Comparison of ENCODE assay signal across 17 cellular contexts in the genomic region with DNA sequence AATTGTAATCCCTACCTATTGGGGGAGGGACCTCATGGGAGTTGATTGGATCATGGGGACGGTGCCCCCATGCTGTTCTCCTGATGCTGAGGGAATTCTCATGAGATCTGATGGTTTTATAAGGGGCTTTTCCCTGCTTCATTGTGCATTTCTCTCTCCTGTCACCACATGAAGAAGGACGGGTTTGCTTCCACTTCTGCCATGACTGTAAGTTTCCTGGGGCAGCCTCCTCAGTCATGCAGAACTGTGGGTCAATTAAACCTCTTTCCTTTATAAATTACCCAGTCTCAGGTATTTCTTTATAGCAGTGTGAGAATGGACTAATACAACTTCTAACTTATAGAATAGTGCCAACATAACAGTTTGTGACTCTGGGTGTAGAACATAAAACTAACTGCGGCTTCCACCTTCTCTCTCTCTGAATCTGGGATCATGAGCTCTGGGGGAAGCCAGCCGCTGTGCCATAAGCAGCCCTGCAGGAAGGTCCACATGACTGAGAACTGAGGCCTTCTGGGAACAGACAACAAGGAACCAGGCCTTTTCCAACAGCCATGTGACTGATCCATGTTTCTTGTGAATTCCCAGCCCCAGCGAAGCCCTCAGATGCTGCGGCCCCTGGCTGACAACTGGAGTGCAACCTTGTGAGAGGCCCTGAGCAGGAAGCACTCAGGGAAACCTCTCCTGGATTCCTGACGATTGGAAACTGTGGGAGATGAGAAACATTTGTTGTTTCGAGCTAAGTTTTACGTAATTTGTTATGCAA. TPM values are rescaled to one million over a fixed set of nuclear protein-coding genes. Genes with fewer than 3 reads are reported as not detected.
DNase-seq lines count a peak whose midpoint lies in the region; ATAC-seq, FAIRE-seq and TF ChIP-seq lines count a peak whose summit lies in the region.
"Had no signal": no experiment of that assay in that cellular context is flagged by ENCODE, and none has a peak within 500 bp of the region (broad histone marks: within the 10 kb centered on the region; RNA-seq: fewer than 3 reads in every experiment).

No MANE protein-coding gene starts in this region.

- no peak overlapping the region for H3K4me3 ChIP-seq in BLaER1 treated with 17β-estradiol and CSF1 and Interleukin-3, amounts not matched to agents 10 nM and 100 nM
- H3K4me3 ChIP-seq in GM23338 (no peak overlapping the region), H1 (ENCODE audit: extremely low read depth in 1 of 4, insufficient read depth in 2 of 4, low read depth in 3 of 4, low read length in 4 of 4) (no peak overlapping the region)
- H3K4me3 ChIP-seq: K562, PC-9, SJSA1 had no signal

- H2BK20ac ChIP-seq in H1 (ENCODE audit: low read length), result no peak overlapping the region

- H3K4ac ChIP-seq in H1 (replicated peaks; ENCODE audit: insufficient read length, low read depth, low read length), result no peak overlapping the region

- H4K8ac ChIP-seq in H1 (ENCODE audit: extremely low read depth, insufficient read depth, low read length), result no peak overlapping the region

- ATAC-seq in GM23338, result no peak
- ATAC-seq: HCT116, K562 had no signal

- H3K23me2 ChIP-seq in H1 (ENCODE audit: low read depth, low read length), result peaks cover 4% of the 10 kb centered on the region; the same call in 1 of the 2 replicates

- H3K9ac ChIP-seq in BLaER1 treated with 17β-estradiol and CSF1 and Interleukin-3, amounts not matched to agents 10 nM and 100 nM, result no peak overlapping the region
- H3K9ac ChIP-seq in H1 (replicated peaks in 1 of 4; ENCODE audit: extremely low read depth in 1 of 4, low read depth in 3 of 4, low read length in 3 of 4), result no peak overlapping the region

- no peak overlapping the region for H2BK5ac ChIP-seq in H1 (ENCODE audit: low read depth, low read length)

- H3K79me2 ChIP-seq in GM23338 (replicated peaks; ENCODE audit: insufficient read depth), result no peaks in the 10 kb centered on the region
- peaks cover 0 to 5% of the 10 kb centered on the region in 2 experiments; a peak in 1 of 4 replicates for H3K79me2 ChIP-seq in H1 (ENCODE audit: control insufficient read depth in 1 of 2, insufficient read depth in 2 of 2, low read length in 2 of 2)

- peak overlapping the region in 6 of 11 experiments; percentile 3 to 42 (median 18); a peak in 6 of 22 replicates for H3K4me2 ChIP-seq in BLaER1 treated with 17β-estradiol and CSF1 and Interleukin-3, amounts not matched to agents 10 nM and 100 nM
- H3K4me2 ChIP-seq in GM23338 (no peak overlapping the region), H1 (ENCODE audit: insufficient read depth in 1 of 2, low read depth in 2 of 2, low read length in 2 of 2) (no peak overlapping the region; a peak in 2 of 4 replicates)
- H3K4me2 ChIP-seq: PC-9 had no signal

- CTCF ChIA-PET in H1 (lab: Charles Lee; ENCODE audit: partially characterized antibody), result interaction anchor here (1.7 kb wide), 1 partner anchor 243 kb away, joined by 3 read pairs; no protein-coding TSS in a partner anchor

- TF ChIP-seq EP300 in H1 (IDR thresholded peaks at IDR 0.05; ENCODE audit: borderline replicate concordance in 1 of 2, low read depth in 2 of 2, low read length in 2 of 2), result no peak

- POLR2A ChIA-PET in H1 (lab: Charles Lee; ENCODE audit: partially characterized antibody), result interaction anchor here (1.2 kb wide), 1 partner anchor 9 kb away, joined by 3 read pairs; no protein-coding TSS in a partner anchor

- H4K5ac ChIP-seq in H1 (ENCODE audit: insufficient read length, low read depth, low read length), result no peak overlapping the region

- H2AFZ ChIP-seq in GM23338 (peak overlapping the region; percentile 18; the same call in 1 of the 2 replicates), H1 (ENCODE audit: low read length) (no peak overlapping the region)
- H2AFZ ChIP-seq: PC-9 had no signal

- no peaks in the 10 kb centered on the region for H3K27me3 ChIP-seq in BLaER1 treated with 17β-estradiol and CSF1 and Interleukin-3, amounts not matched to agents 10 nM and 100 nM
- no peaks in the 10 kb centered on the region for H3K27me3 ChIP-seq in GM23338 (ENCODE audit: insufficient read depth)
- no peaks in the 10 kb centered on the region for H3K27me3 ChIP-seq in H1 (replicated peaks in 1 of 4; ENCODE audit: control insufficient read depth in 3 of 4, extremely low read depth in 1 of 4, insufficient read depth in 3 of 4, low read length in 3 of 4)
- H3K27me3 ChIP-seq: SJSA1 had no signal

- DNase-seq in GM23338 (ENCODE audit: low spot score) (peak; percentile 43), H1 (ENCODE audit: low read depth in 1 of 2, low spot score in 2 of 2) (no peak), inferior parietal cortex (ENCODE audit: extremely low spot score) (no peak), erythroblast (lab: John Stamatoyannopoulos, UW) (no peak)
- no peak for DNase-seq in activated naive CD8-positive, alpha-beta T cell treated with anti-CD3 and anti-CD28 coated beads for 36 hours
- DNase-seq: DMS79 treated with DMSO at 0.1 percent for 48 hours, MV-4-11, NCI-H1417, NCI-H1930, NCI-H2171 treated with DMSO at 0.1 percent for 48 hours, NCI-H748 treated with DMSO at 0.1 percent for 48 hours, PC-9 had no signal

- no peaks in the 10 kb centered on the region for H3K9me2 ChIP-seq in GM23338 (ENCODE audit: insufficient read depth)

- H3K9me3 ChIP-seq in BLaER1 treated with 17β-estradiol and CSF1 and Interleukin-3, amounts not matched to agents 10 nM and 100 nM (replicated peaks in 1 of 11), result no peaks in the 10 kb centered on the region
- 0 out of 4 replicates have a peak, but pooled peaks cover 0 to 2% of the 10 kb centered on the region in 2 experiments for H3K9me3 ChIP-seq in H1 (ENCODE audit: insufficient read depth in 2 of 2, low read depth in 1 of 2, low read length in 1 of 2)
- H3K9me3 ChIP-seq: SJSA1 had no signal

- H2BK120ac ChIP-seq in H1 (replicated peaks; ENCODE audit: low read depth, low read length), result no peak overlapping the region

- peaks cover 24% of the 10 kb centered on the region for H3K4me1 Mint-ChIP-seq in GM23338
- peaks cover 13% of the 10 kb centered on the region for H3K4me1 Mint-ChIP-seq in nephron
- H3K4me1 Mint-ChIP-seq in activated naive CD8-positive, alpha-beta T cell treated with anti-CD3 and anti-CD28 coated beads for 36 hours, result peaks cover 26% of the 10 kb centered on the region

- H3K4me3 Mint-ChIP-seq in GM23338 (no peak overlapping the region), nephron (peak overlapping the region in 1 of 3 experiments; percentile 20)
- no peak overlapping the region for H3K4me3 Mint-ChIP-seq in activated naive CD8-positive, alpha-beta T cell treated with anti-CD3 and anti-CD28 coated beads for 36 hours

- no peak; a peak in 1 of 4 replicates for TF ChIP-seq RAD21 in H1 (IDR thresholded peaks at IDR 0.05 in 1 of 2, conservative IDR thresholded peaks at IDR 0.05 in 1 of 2; ENCODE audit: low read depth in 2 of 2, low read length in 2 of 2)

- H2BK12ac ChIP-seq in H1 (ENCODE audit: low read depth, low read length), result no peak overlapping the region

- no peak overlapping the region for H3K23ac ChIP-seq in H1 (ENCODE audit: insufficient read length)

- no peak overlapping the region for H3K56ac ChIP-seq in H1 (replicated peaks; ENCODE audit: insufficient read length, low read depth, low read length)

- H3K18ac ChIP-seq in H1 (ENCODE audit: extremely low read depth, low read length), result no peak overlapping the region; the same call in 1 of the 2 replicates

- FAIRE-seq in H1 (lab: Jason Lieb, UNC), result no peak
- FAIRE-seq: K562 had no signal

- no peak overlapping the region for H3K27ac Mint-ChIP-seq in GM23338
- H3K27ac Mint-ChIP-seq in nephron, result peak overlapping the region in 2 of 3 experiments; percentile 42 to 65
- H3K27ac Mint-ChIP-seq in activated naive CD8-positive, alpha-beta T cell treated with anti-CD3 and anti-CD28 coated beads for 36 hours, result no peak overlapping the region

- H3K14ac ChIP-seq in H1 (ENCODE audit: insufficient read length), result no peak overlapping the region

- H4K20me1 ChIP-seq in BLaER1 treated with 17β-estradiol and CSF1 and Interleukin-3, amounts not matched to agents 10 nM and 100 nM, result peaks cover 5 to 11% (median 7%) of the 10 kb centered on the region in 11 experiments; a peak in 13 of 22 replicates
- H4K20me1 ChIP-seq in GM23338 (replicated peaks; ENCODE audit: insufficient read depth), result no peaks in the 10 kb centered on the region
- H4K20me1 ChIP-seq in H1 (replicated peaks in 1 of 2; ENCODE audit: control insufficient read depth in 1 of 2, insufficient read depth in 2 of 2, low read length in 2 of 2), result no peaks in the 10 kb centered on the region

- TF ChIP-seq POLR2A in H1 (IDR thresholded peaks at IDR 0.05; ENCODE audit: control extremely low read depth in 1 of 2, low read depth in 2 of 2, low read length in 2 of 2), result no peak
- no peak for TF ChIP-seq POLR2A in erythroblast (IDR thresholded peaks at IDR 0.05; ENCODE audit: low read length)

- H3K4me1 ChIP-seq in BLaER1 treated with 17β-estradiol and CSF1 and Interleukin-3, amounts not matched to agents 10 nM and 100 nM, result peaks cover 0 to 10% (median 5%) of the 10 kb centered on the region in 10 experiments; a peak in 12 of 20 replicates
- H3K4me1 ChIP-seq in GM23338 (ENCODE audit: insufficient read depth) (no peaks in the 10 kb centered on the region), H1 (replicated peaks in 1 of 4; ENCODE audit: control insufficient read depth in 3 of 4, insufficient read depth in 4 of 4, low read length in 3 of 4) (peaks cover 0 to 3% (median under 1%) of the 10 kb centered on the region in 4 experiments; a peak in 3 of 7 replicates)

- peaks cover 24% of the 10 kb centered on the region; the same call in 2 of the 3 replicates for H3K36me3 Mint-ChIP-seq in GM23338 (ENCODE audit: low read depth)
- no peaks in the 10 kb centered on the region for H3K36me3 Mint-ChIP-seq in nephron (ENCODE audit: low read depth)
- H3K36me3 Mint-ChIP-seq in activated naive CD8-positive, alpha-beta T cell treated with anti-CD3 and anti-CD28 coated beads for 36 hours, result peaks cover 16% of the 10 kb centered on the region

- H3K9me3 Mint-ChIP-seq in GM23338, result peaks cover 25% of the 10 kb centered on the region
- H3K9me3 Mint-ChIP-seq in nephron, result no peaks in the 10 kb centered on the region
- H3K9me3 Mint-ChIP-seq in activated naive CD8-positive, alpha-beta T cell treated with anti-CD3 and anti-CD28 coated beads for 36 hours, result no peaks in the 10 kb centered on the region

- H3K36me3 ChIP-seq in BLaER1 treated with 17β-estradiol and CSF1 and Interleukin-3, amounts not matched to agents 10 nM and 100 nM, result peaks cover 0 to 6% (median 3%) of the 10 kb centered on the region in 11 experiments; a peak in 7 of 22 replicates
- H3K36me3 ChIP-seq in GM23338 (ENCODE audit: insufficient read depth) (no peaks in the 10 kb centered on the region), H1 (ENCODE audit: control insufficient read depth in 2 of 4, insufficient read depth in 4 of 4, low read length in 3 of 4) (peaks cover 0 to 4% (median 1%) of the 10 kb centered on the region in 4 experiments; a peak in 1 of 8 replicates)

- no peaks in the 10 kb centered on the region for H3K79me1 ChIP-seq in H1 (ENCODE audit: low read depth, low read length)

- no peak overlapping the region for H3K27ac ChIP-seq in BLaER1 treated with 17β-estradiol and CSF1 and Interleukin-3, amounts not matched to agents 10 nM and 100 nM
- H3K27ac ChIP-seq in GM23338 (ENCODE audit: low read depth) (no peak overlapping the region), H1 (ENCODE audit: low read depth, low read length) (no peak overlapping the region)
- H3K27ac ChIP-seq: PC-9, SJSA1 had no signal

- no peak overlapping the region for H2AK5ac ChIP-seq in H1 (ENCODE audit: low read depth, low read length)

- peaks cover 14% of the 10 kb centered on the region for H3K27me3 Mint-ChIP-seq in GM23338 (ENCODE audit: insufficient read depth, low read depth, poor library complexity)
- H3K27me3 Mint-ChIP-seq in nephron (ENCODE audit: low read depth), result peaks cover 13% of the 10 kb centered on the region
- H3K27me3 Mint-ChIP-seq in activated naive CD8-positive, alpha-beta T cell treated with anti-CD3 and anti-CD28 coated beads for 36 hours, result peaks cover 3% of the 10 kb centered on the region

- H3F3A ChIP-seq in GM23338 (replicated peaks; ENCODE audit: low read depth), result no peaks in the 10 kb centered on the region

- TF ChIP-seq CTCF in GM23338 (conservative IDR thresholded peaks at IDR 0.05; ENCODE audit: low read depth in 2 of 2), result no peak
- no peak for TF ChIP-seq CTCF in H1 (IDR thresholded peaks at IDR 0.05; ENCODE audit: control extremely low read depth in 1 of 3, insufficient read depth in 1 of 3, low read depth in 1 of 3, low read length in 3 of 3)
- no peak for TF ChIP-seq CTCF in nephron (IDR thresholded peaks at IDR 0.05; ENCODE audit: unreplicated experiment in 3 of 3)

- H4K91ac ChIP-seq in H1 (replicated peaks; ENCODE audit: insufficient read length, low read length), result no peak overlapping the region

- 68% methylated on average over 9 of the region's 9 CpGs; no CpG with 5 or more reads in 1 of the 2 experiments for WGBS in H1 (ENCODE audit: extremely low coverage in 1 of 2, insufficient coverage in 1 of 2, insufficient read length in 1 of 2, insufficient replicate concordance in 2 of 2, low coverage in 1 of 2, low lambda C conversion rate in 2 of 2, missing lambda C conversion rate in 1 of 2), 2 experiments

- no peak overlapping the region for H2BK15ac ChIP-seq in H1 (ENCODE audit: low read length)

RNA-seq across cellular contexts. Expression of a gene that starts 3.4 kb away (rescaled TPM):
- 173 and 203 TPM in 2 replicates for total RNA-seq in GM23338 (2014; rRNA removed; shearing (Covaris generic))
- 170 and 180 TPM in 2 replicates for polyA plus RNA-seq in GM23338 (2016; fragmentation: Nextera tagmentation; extraction: Ambion mirVana)
- total RNA-seq in H1 (2021; fragmentation: NEBNext Ultra II Directional; extraction: Animal tissue kit (Norgen Biotek cat#: 25700)), result 221 and 226 TPM in 2 replicates
- 474 and 560 TPM in 2 replicates for polyA plus RNA-seq in H1 (2011; rRNA removed)
- polyA plus RNA-seq in H1 (2011; cell fraction: cytosol; rRNA removed), result 548 TPM
- polyA plus RNA-seq in H1 (2011; cell fraction: nucleus; rRNA removed), result 600 TPM
- polyA plus RNA-seq in H1 (2012, experiment 1 of 2), result 259 to 372 TPM (median 349 TPM) in 4 replicates
- polyA plus RNA-seq in H1 (2012, experiment 2 of 2), result 396 TPM
- polyA plus RNA-seq in H1 (2013, experiment 1 of 2), result 562 TPM
- 595 TPM for polyA plus RNA-seq in H1 (2013, experiment 2 of 2)
- 167 and 181 TPM in 2 replicates for polyA minus RNA-seq in H1 (2011; rRNA and poly(A)+ RNA removed)
- 176 TPM for polyA minus RNA-seq in H1 (2011; cell fraction: cytosol; rRNA and poly(A)+ RNA removed)
- 99.6 TPM for polyA minus RNA-seq in H1 (2011; cell fraction: nucleus; rRNA and poly(A)+ RNA removed)
- total RNA-seq in activated naive CD8-positive, alpha-beta T cell treated with anti-CD3 and anti-CD28 coated beads for 36 hours, result 1,000 to 10,000 TPM; 1,111 to 1,119 TPM

Comparison
In these comparisons a context has a peak if more than half of its experiments do, and no peak if none do; other contexts are left out.
1. H3K4me2 ChIP-seq: peak in BLaER1 treated with 17β-estradiol and CSF1 and Interleukin-3, amounts not matched to agents 10 nM and 100 nM (6 of 11); none in GM23338 (single experiment) and H1 (0 of 2).
2. H3K27ac Mint-ChIP-seq: peak in nephron (2 of 3); none in GM23338 (single experiment) and activated naive CD8-positive, alpha-beta T cell treated with anti-CD3 and anti-CD28 coated beads for 36 hours (single experiment).